15 cellular contexts compared by ENCODE assay signal in the genomic region with DNA sequence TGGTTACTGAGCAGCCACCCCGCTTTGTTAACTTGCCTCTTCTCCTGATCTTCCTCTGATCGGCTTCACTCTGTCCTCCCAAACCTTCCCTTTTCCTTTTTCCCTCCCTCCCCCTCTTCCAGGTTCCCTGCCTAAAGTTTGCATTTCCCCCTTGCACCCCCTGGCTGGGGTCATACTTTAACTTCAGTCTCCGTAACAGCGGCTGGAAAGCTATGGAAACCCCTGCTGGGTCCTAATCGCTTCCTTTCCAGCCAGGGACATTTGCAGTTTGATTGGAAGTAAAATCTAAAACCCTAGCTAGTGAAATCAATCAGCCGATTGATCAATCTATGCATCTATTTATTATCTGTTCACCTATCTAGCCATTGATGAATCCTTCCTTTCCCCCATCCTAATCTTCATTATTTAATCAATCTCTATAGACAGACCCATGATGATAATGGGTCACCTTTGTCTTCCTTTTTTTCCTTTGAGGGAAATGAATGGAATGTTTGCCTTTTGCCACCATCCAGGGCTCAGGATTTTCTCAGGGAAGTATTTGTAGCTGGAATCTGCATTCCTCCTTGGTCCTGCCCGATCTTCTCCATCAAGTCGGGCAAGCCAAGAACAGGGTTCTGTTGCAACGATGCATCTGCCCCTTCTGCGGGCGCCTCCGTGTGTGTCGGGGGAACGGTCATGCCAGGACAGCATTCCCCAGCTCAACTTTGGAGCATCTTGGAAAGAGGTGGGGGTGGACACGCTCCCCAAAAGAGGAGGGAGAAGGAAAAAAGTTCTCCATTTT. TPM values are rescaled to one million over a fixed set of nuclear protein-coding genes. Genes with fewer than 3 reads are reported as not detected.
A peak's percentile ranks its signal among the peaks of the same experiment; 100 is the strongest.
DNase-seq lines count a peak whose midpoint lies in the region; ATAC-seq, FAIRE-seq and TF ChIP-seq lines count a peak whose summit lies in the region.
"Had no signal": no experiment of that assay in that cellular context is flagged by ENCODE, and none has a peak within 500 bp of the region (broad histone marks: within the 10 kb centered on the region; RNA-seq: fewer than 3 reads in every experiment).

No MANE protein-coding gene starts in this region.

- no peak overlapping the region for H2BK120ac ChIP-seq in neuronal stem cell (ENCODE audit: low read depth, low read length)

- H3K4me3 ChIP-seq in endothelial cell of umbilical vein (replicated peaks in 1 of 3; ENCODE audit: insufficient read depth in 1 of 3, low read depth in 1 of 3, low read length in 3 of 3) (peak overlapping the region in 1 of 3 experiments; percentile 42), neuronal stem cell (ENCODE audit: low read length in 2 of 2) (no peak overlapping the region)
- H3K4me3 ChIP-seq: gastroesophageal sphincter had no signal

- no peak overlapping the region for H4K91ac ChIP-seq in neuronal stem cell (ENCODE audit: low read depth, low read length, poor library complexity)

- peak overlapping the region; percentile 89 for H3K4me2 ChIP-seq in endothelial cell of umbilical vein (ENCODE audit: insufficient read depth, low read length)
- H3K4me2 ChIP-seq in neuronal stem cell (ENCODE audit: insufficient read depth, low read length, poor library complexity, severe bottlenecking), result peak overlapping the region; percentile 47

- peak overlapping the region; percentile 84 for H3K27ac Mint-ChIP-seq in T-helper 2 cell treated with Interferon-gamma antibody and Interleukin-4, amounts not matched to agents 5 μg/mL and 100 μg/mL, for 36 hours
- H3K27ac Mint-ChIP-seq in IgD-negative memory B cell, result peak overlapping the region in 2 of 3 donors; percentile 41 to 95

- H3K9ac ChIP-seq in endothelial cell of umbilical vein (replicated peaks; ENCODE audit: extremely low read depth, insufficient read depth, low read length), result peak overlapping the region; percentile 56
- H3K9ac ChIP-seq in neuronal stem cell (ENCODE audit: low read depth, low read length, poor library complexity), result no peak overlapping the region

- H2BK15ac ChIP-seq in neuronal stem cell (ENCODE audit: low read length), result no peak overlapping the region

- H3K4me3 Mint-ChIP-seq in T-helper 2 cell treated with Interferon-gamma antibody and Interleukin-4, amounts not matched to agents 5 μg/mL and 100 μg/mL, for 36 hours, result peak overlapping the region; percentile 98
- no peak overlapping the region for H3K4me3 Mint-ChIP-seq in IgD-negative memory B cell

- H3K79me1 ChIP-seq in neuronal stem cell (ENCODE audit: low read depth, low read length), result no peaks in the 10 kb centered on the region

- no peak overlapping the region for H2BK12ac ChIP-seq in neuronal stem cell (ENCODE audit: low read length)

- intact Hi-C loops in endothelial cell of umbilical vein (cut with micrococcal nuclease) (no loop called here), left ventricle myocardium superior (cut with micrococcal nuclease) (no loop called here)

- dilution Hi-C loops in endothelial cell of umbilical vein (cut with MboI; ENCODE audit: extremely low pct_ligation_motif_present, low sequenced_read_pairs), result no loop called here

- H3K27me3 Mint-ChIP-seq in T-helper 2 cell treated with Interferon-gamma antibody and Interleukin-4, amounts not matched to agents 5 μg/mL and 100 μg/mL, for 36 hours (ENCODE audit: low read depth), result no peaks in the 10 kb centered on the region
- peaks cover 33% of the 10 kb centered on the region for H3K27me3 Mint-ChIP-seq in IgD-negative memory B cell

- H3K9me3 ChIP-seq in endothelial cell of umbilical vein (replicated peaks; ENCODE audit: control insufficient read depth, insufficient read depth, low read length) (no peaks in the 10 kb centered on the region), neuronal stem cell (replicated peaks in 1 of 2; ENCODE audit: control insufficient read depth in 2 of 2, insufficient read depth in 1 of 2, low read depth in 1 of 2, low read length in 2 of 2) (no peaks in the 10 kb centered on the region)
- H3K9me3 ChIP-seq: gastroesophageal sphincter had no signal

- H4K20me1 ChIP-seq in endothelial cell of umbilical vein (replicated peaks; ENCODE audit: control insufficient read depth, extremely low read depth, insufficient read depth, low read length), result no peaks in the 10 kb centered on the region

- ATAC-seq in left ventricle myocardium superior (no peak), GM19324 (IDR thresholded peaks at IDR 0.05; ENCODE audit: low FRiP score, unreplicated experiment) (no peak)
- ATAC-seq: activated CD4-positive, CD25-positive, alpha-beta regulatory T cell treated with anti-CD3 and anti-CD28 coated beads, Interleukin-2, amount 50 U/mL, for 24 hours; gastroesophageal sphincter; left cardiac atrium had no signal

- TF ChIP-seq CTCF in endothelial cell of umbilical vein (IDR thresholded peaks at IDR 0.05; ENCODE audit: extremely low read depth in 1 of 2, insufficient read depth in 1 of 2, low read depth in 1 of 2, low read length in 2 of 2), result no peak

- POLR2A ChIA-PET in endothelial cell of umbilical vein (lab: Charles Lee), result interaction anchor here (0.6 kb wide), 1 partner anchor 108 kb away, joined by 4 read pairs; no protein-coding TSS in a partner anchor

- H3K36me3 ChIP-seq in endothelial cell of umbilical vein (ENCODE audit: control insufficient read depth in 2 of 2, extremely low read depth in 1 of 2, insufficient read depth in 2 of 2, low read length in 2 of 2) (peaks cover 8 to 28% of the 10 kb centered on the region in 2 experiments), neuronal stem cell (replicated peaks in 1 of 2; ENCODE audit: control insufficient read depth in 2 of 2, insufficient read depth in 2 of 2, low read length in 2 of 2) (no peaks in the 10 kb centered on the region)
- H3K36me3 ChIP-seq: gastroesophageal sphincter had no signal

- H3K27ac ChIP-seq in endothelial cell of umbilical vein (ENCODE audit: insufficient read depth, low read depth, low read length) (peak overlapping the region; percentile 83), neuronal stem cell (replicated peaks; ENCODE audit: low read length) (no peak overlapping the region)
- H3K27ac ChIP-seq: gastroesophageal sphincter had no signal

- no peak for FAIRE-seq in endothelial cell of umbilical vein (lab: Jason Lieb, UNC)

- no peak overlapping the region for H4K8ac ChIP-seq in neuronal stem cell (ENCODE audit: low read depth, low read length)

- CTCF ChIA-PET in endothelial cell of umbilical vein (lab: Charles Lee), result interaction anchor here (1.2 kb wide), 1 partner anchor 93 kb away, joined by 3 read pairs; no protein-coding TSS in a partner anchor

- H2BK5ac ChIP-seq in neuronal stem cell (ENCODE audit: low read length), result no peak overlapping the region

- peaks cover 80% of the 10 kb centered on the region for H3K4me1 Mint-ChIP-seq in T-helper 2 cell treated with Interferon-gamma antibody and Interleukin-4, amounts not matched to agents 5 μg/mL and 100 μg/mL, for 36 hours (ENCODE audit: low read depth)
- peaks cover 10 to 14% (median 14%) of the 10 kb centered on the region in 3 donors for H3K4me1 Mint-ChIP-seq in IgD-negative memory B cell

- H3K9me3 Mint-ChIP-seq in T-helper 2 cell treated with Interferon-gamma antibody and Interleukin-4, amounts not matched to agents 5 μg/mL and 100 μg/mL, for 36 hours, result no peaks in the 10 kb centered on the region
- H3K9me3 Mint-ChIP-seq in IgD-negative memory B cell, result no peaks in the 10 kb centered on the region

- H3K36me3 Mint-ChIP-seq in T-helper 2 cell treated with Interferon-gamma antibody and Interleukin-4, amounts not matched to agents 5 μg/mL and 100 μg/mL, for 36 hours (ENCODE audit: low read depth), result peaks cover 97% of the 10 kb centered on the region
- no peaks in the 10 kb centered on the region for H3K36me3 Mint-ChIP-seq in IgD-negative memory B cell

- H3K4me1 ChIP-seq in endothelial cell of umbilical vein (ENCODE audit: control insufficient read depth, extremely low read depth, insufficient read depth, low read length) (peaks cover 81% of the 10 kb centered on the region), neuronal stem cell (ENCODE audit: control insufficient read depth in 2 of 2, insufficient read depth in 1 of 2, low read depth in 1 of 2, low read length in 2 of 2) (peaks cover 0 to 35% of the 10 kb centered on the region in 2 donors)
- H3K4me1 ChIP-seq: gastroesophageal sphincter had no signal

- peak overlapping the region; percentile 40 for H2AFZ ChIP-seq in endothelial cell of umbilical vein (ENCODE audit: low read depth, low read length)
- H2AFZ ChIP-seq in neuronal stem cell (ENCODE audit: low read length), result no peak overlapping the region

- TF ChIP-seq POLR2A in endothelial cell of umbilical vein (IDR thresholded peaks at IDR 0.05; ENCODE audit: low read depth, low read length), result no peak

- peak overlapping the region; percentile 46 for H3K18ac ChIP-seq in neuronal stem cell (ENCODE audit: low read length)

- H3K79me2 ChIP-seq in endothelial cell of umbilical vein (ENCODE audit: control insufficient read depth, insufficient read depth, low read length), result peaks cover 76% of the 10 kb centered on the region

- WGBS in neuronal stem cell (ENCODE audit: extremely low coverage in 2 of 2, insufficient read length in 2 of 2, insufficient replicate concordance in 1 of 2), 2 donors, result no CpG with 5 or more reads among the region's 15 CpGs

- BruUV-seq in endothelial cell of umbilical vein (replicated peaks; lab: Mats Ljungman, UMichigan), result no TSS peak

- H3K4ac ChIP-seq in neuronal stem cell (ENCODE audit: low read length), result no peak overlapping the region

- no peak for DNase-seq in T-helper 2 cell treated with Interferon-gamma antibody and Interleukin-4, amounts not matched to agents 5 μg/mL and 100 μg/mL, for 36 hours (ENCODE audit: low spot score)
- DNase-seq in T-helper 2 cell, result no peak
- peak; percentile 45 for DNase-seq in endothelial cell of umbilical vein (ENCODE audit: low read depth, low spot score)
- DNase-seq in neuronal stem cell (ENCODE audit: low spot score), result no peak
- DNase-seq in T-helper 9 cell, result no peak
- DNase-seq in left ventricle myocardium superior, result no peak
- DNase-seq: left cardiac atrium, NCI-H1092 treated with DMSO at 0.1 percent for 48 hours, NCI-H226 had no signal

- no peak overlapping the region for H2AK5ac ChIP-seq in neuronal stem cell (ENCODE audit: low read depth, low read length)

- H3K9me1 ChIP-seq in endothelial cell of umbilical vein (replicated peaks; ENCODE audit: control insufficient read depth, extremely low read depth, insufficient read depth, low read length), result no peaks in the 10 kb centered on the region

- no peak overlapping the region for H3K14ac ChIP-seq in neuronal stem cell (ENCODE audit: low read length)

- H3K23ac ChIP-seq in neuronal stem cell (ENCODE audit: low read depth, low read length, poor library complexity), result no peak overlapping the region

- H3K27me3 ChIP-seq in endothelial cell of umbilical vein (ENCODE audit: control insufficient read depth in 2 of 2, insufficient read depth in 2 of 2, low read length in 2 of 2) (no peaks in the 10 kb centered on the region), neuronal stem cell (ENCODE audit: control insufficient read depth in 3 of 3, insufficient read depth in 3 of 3, low read depth in 1 of 3, low read length in 3 of 3) (peaks cover 5 to 90% (median 38%) of the 10 kb centered on the region in 3 experiments)

RNA-seq across cellular contexts. Expression of gene GATA3, which starts 8.8 kb away (rescaled TPM):
- 2.0 TPM for polyA plus RNA-seq in IgD-negative memory B cell
- 30.9 and 33.0 TPM in 2 replicates for total RNA-seq in endothelial cell of umbilical vein
- 7.2 and 9.3 TPM in 2 replicates for polyA plus RNA-seq in endothelial cell of umbilical vein
- polyA plus RNA-seq in endothelial cell of umbilical vein (2011; cell fraction: cytosol; rRNA removed), result 6.7 and 7.0 TPM in 2 replicates
- 13.5 and 14.3 TPM in 2 replicates for polyA plus RNA-seq in endothelial cell of umbilical vein (2011; cell fraction: nucleus; rRNA removed)
- polyA plus RNA-seq in endothelial cell of umbilical vein (2012), result 16.6 and 19.7 TPM in 2 replicates
- 2.5 TPM in 2 replicates for polyA minus RNA-seq in endothelial cell of umbilical vein
- polyA minus RNA-seq in endothelial cell of umbilical vein (2011; cell fraction: cytosol; rRNA and poly(A)+ RNA removed), result not detected
- 5.0 and 8.9 TPM in 2 replicates for polyA minus RNA-seq in endothelial cell of umbilical vein (2011; cell fraction: nucleus; rRNA and poly(A)+ RNA removed)
- polyA plus RNA-seq in neuronal stem cell (2013, experiment 1 of 2), result 0.33 TPM
- polyA plus RNA-seq in neuronal stem cell (2013, experiment 2 of 2), result 0.40 TPM
- total RNA-seq in left ventricle myocardium superior, result 1.1 TPM
- total RNA-seq: SK-MEL-5 had no signal
- polyA plus RNA-seq: neural cell had no signal

Comparison
In these comparisons a context has a peak if more than half of its experiments do, and no peak if none do; other contexts are left out.
1. RNA of gene GATA3, which starts 8.8 kb away (total RNA-seq): 30.9 to 33.0 TPM in endothelial cell of umbilical vein; 1.1 TPM in left ventricle myocardium superior (single experiment); every median in the first group is over 10 times any median in the second.